Comparison of ENCODE assay signal across 8 cellular contexts in genomic region chr4:38160487-38161207, GRCh38.
DNase-seq lines count a peak whose midpoint lies in the region; ATAC-seq and TF ChIP-seq lines count a peak whose summit lies in the region.

No MANE protein-coding gene starts in this region.

- H3K79me2 ChIP-seq in OCI-LY7 (ENCODE audit: insufficient read depth, low read depth, low read length), result no peaks in the 10 kb centered on the region

- no peaks in the 10 kb centered on the region for H3K36me3 Mint-ChIP-seq in CD4-positive, CD25-positive, alpha-beta regulatory T cell

- POLR2A ChIA-PET in OCI-LY7 (lab: Charles Lee), result interaction anchor here (0.6 to 1.4 kb wide), 3 partner anchors 14 to 55 kb away, joined by 3 read pairs; no protein-coding TSS in a partner anchor

- peaks cover 25% of the 10 kb centered on the region for H3K4me1 ChIP-seq in CD4-positive, CD25-positive, alpha-beta regulatory T cell (ENCODE audit: control insufficient read depth, insufficient read depth, low read length, poor library complexity, severe bottlenecking)
- peaks cover 42% of the 10 kb centered on the region for H3K4me1 ChIP-seq in left ventricle myocardium inferior
- H3K4me1 ChIP-seq in OCI-LY7 (ENCODE audit: insufficient read depth, low read length, poor library complexity, severe bottlenecking), result no peaks in the 10 kb centered on the region

- ATAC-seq in CD4-positive, CD25-positive, alpha-beta regulatory T cell (ENCODE audit: low read depth in 2 of 2), result peak; percentile 73 to 78
- ATAC-seq in GM19395 (IDR thresholded peaks at IDR 0.05; ENCODE audit: unreplicated experiment) (peak; percentile 97), HG03378 (IDR thresholded peaks at IDR 0.05; ENCODE audit: unreplicated experiment) (peak; percentile 97)

- H3K27ac Mint-ChIP-seq in CD4-positive, CD25-positive, alpha-beta regulatory T cell, result peak overlapping the region in 2 of 3 donors; percentile 70 to 89

- no peaks in the 10 kb centered on the region for H3K36me3 ChIP-seq in CD4-positive, CD25-positive, alpha-beta regulatory T cell (ENCODE audit: control insufficient read depth, insufficient read depth, low read length)
- no peaks in the 10 kb centered on the region for H3K36me3 ChIP-seq in left ventricle myocardium inferior
- H3K36me3 ChIP-seq in OCI-LY7 (ENCODE audit: insufficient read depth, low read length), result no peaks in the 10 kb centered on the region

- H3K27ac ChIP-seq in CD4-positive, CD25-positive, alpha-beta regulatory T cell (ENCODE audit: insufficient read depth, low read length, poor library complexity, severe bottlenecking), result peak overlapping the region; percentile 75
- H3K27ac ChIP-seq in left ventricle myocardium inferior (replicated peaks) (peak overlapping the region; percentile 37), OCI-LY7 (ENCODE audit: low read depth, low read length, poor library complexity, severe bottlenecking) (no peak overlapping the region)

- no peak overlapping the region for H3K4me2 ChIP-seq in OCI-LY7 (ENCODE audit: low read length)

- H3K9me3 Mint-ChIP-seq in CD4-positive, CD25-positive, alpha-beta regulatory T cell, result peaks cover 0 to 8% (median 2%) of the 10 kb centered on the region in 7 donors

- no peaks in the 10 kb centered on the region for H4K20me1 ChIP-seq in OCI-LY7 (ENCODE audit: insufficient read depth, low read length)

- no peaks in the 10 kb centered on the region for H3K9me3 ChIP-seq in CD4-positive, CD25-positive, alpha-beta regulatory T cell (ENCODE audit: control insufficient read depth in 2 of 2, low read length in 2 of 2)
- H3K9me3 ChIP-seq in left ventricle myocardium inferior (replicated peaks), result peaks cover 7% of the 10 kb centered on the region
- H3K9me3 ChIP-seq in OCI-LY7 (ENCODE audit: low read length), result no peaks in the 10 kb centered on the region

- peaks cover 20 to 52% (median 32%) of the 10 kb centered on the region in 4 donors for H3K4me1 Mint-ChIP-seq in CD4-positive, CD25-positive, alpha-beta regulatory T cell

- no peak for TF ChIP-seq CTCF in left ventricle myocardium inferior (IDR thresholded peaks at IDR 0.05; ENCODE audit: borderline replicate concordance)
- no peak for TF ChIP-seq CTCF in OCI-LY7 (conservative IDR thresholded peaks at IDR 0.05; ENCODE audit: low read length)

- peak; percentile 52 to 86 (median 78) for DNase-seq in CD4-positive, CD25-positive, alpha-beta regulatory T cell
- DNase-seq in NOMO-1 (lab: John Stamatoyannopoulos, UW; ENCODE audit: unreplicated experiment in 2 of 2) (peak; percentile 72 to 89), left ventricle myocardium inferior (no peak), OCI-LY7 (ENCODE audit: low spot score) (no peak)
- DNase-seq in activated naive CD4-positive, alpha-beta T cell treated with anti-CD3 and anti-CD28 coated beads, Interleukin-2, amount 50 U/mL, for 16 hours, result peak; percentile 58
- DNase-seq in stimulated activated CD4-positive, alpha-beta T cell treated with anti-CD3 and anti-CD28 coated beads, Interleukin-12 subunit alpha, Interleukin-12 subunit beta, amount 100 ng/mL, for 48 hours (ENCODE audit: low read depth in 2 of 3, low spot score in 1 of 3), result peak; percentile 40 to 48 (median 44)

- CTCF ChIA-PET in OCI-LY7 (lab: Charles Lee; ENCODE audit: unreplicated experiment), result no interaction called here

- no TSS peak for BruUV-seq in OCI-LY7 (replicated peaks; lab: Mats Ljungman, UMichigan)

- H3K4me3 ChIP-seq in CD4-positive, CD25-positive, alpha-beta regulatory T cell (ENCODE audit: low read depth, low read length), result no peak overlapping the region
- H3K4me3 ChIP-seq in left ventricle myocardium inferior, result no peak overlapping the region
- no peak overlapping the region for H3K4me3 ChIP-seq in OCI-LY7 (ENCODE audit: low read depth, low read length, poor library complexity, severe bottlenecking)

- peak overlapping the region in 1 of 4 donors; percentile 16 for H3K4me3 Mint-ChIP-seq in CD4-positive, CD25-positive, alpha-beta regulatory T cell

- no peak overlapping the region for H2AFZ ChIP-seq in OCI-LY7 (ENCODE audit: low read length)

- intact Hi-C loops in left ventricle myocardium inferior (cut with micrococcal nuclease) (no loop called here), OCI-LY7 (cut with micrococcal nuclease; ENCODE audit: unreplicated experiment) (no loop called here)

- H3K9me2 ChIP-seq in OCI-LY7 (ENCODE audit: insufficient read depth, low read length), result no peaks in the 10 kb centered on the region

- H3K27me3 ChIP-seq in CD4-positive, CD25-positive, alpha-beta regulatory T cell (ENCODE audit: control insufficient read depth, insufficient read depth, low read length), result no peaks in the 10 kb centered on the region
- no peaks in the 10 kb centered on the region for H3K27me3 ChIP-seq in left ventricle myocardium inferior (ENCODE audit: low read depth)

- H3K27me3 Mint-ChIP-seq in CD4-positive, CD25-positive, alpha-beta regulatory T cell, result no peaks in the 10 kb centered on the region

Comparison
In these comparisons a context has a peak if more than half of its experiments do, and no peak if none do; other contexts are left out.
1. DNase-seq: peak in CD4-positive, CD25-positive, alpha-beta regulatory T cell (3 of 3), NOMO-1 (2 of 2), activated naive CD4-positive, alpha-beta T cell treated with anti-CD3 and anti-CD28 coated beads, Interleukin-2, amount 50 U/mL, for 16 hours (single experiment) and stimulated activated CD4-positive, alpha-beta T cell treated with anti-CD3 and anti-CD28 coated beads, Interleukin-12 subunit alpha, Interleukin-12 subunit beta, amount 100 ng/mL, for 48 hours (3 of 3); none in left ventricle myocardium inferior (single experiment) and OCI-LY7 (single experiment).
2. Peak in every context shown above with its lines, with median percentiles within 50 percentile points of each other: ATAC-seq.